34 cellular contexts compared by ENCODE assay signal in the genomic region with DNA sequence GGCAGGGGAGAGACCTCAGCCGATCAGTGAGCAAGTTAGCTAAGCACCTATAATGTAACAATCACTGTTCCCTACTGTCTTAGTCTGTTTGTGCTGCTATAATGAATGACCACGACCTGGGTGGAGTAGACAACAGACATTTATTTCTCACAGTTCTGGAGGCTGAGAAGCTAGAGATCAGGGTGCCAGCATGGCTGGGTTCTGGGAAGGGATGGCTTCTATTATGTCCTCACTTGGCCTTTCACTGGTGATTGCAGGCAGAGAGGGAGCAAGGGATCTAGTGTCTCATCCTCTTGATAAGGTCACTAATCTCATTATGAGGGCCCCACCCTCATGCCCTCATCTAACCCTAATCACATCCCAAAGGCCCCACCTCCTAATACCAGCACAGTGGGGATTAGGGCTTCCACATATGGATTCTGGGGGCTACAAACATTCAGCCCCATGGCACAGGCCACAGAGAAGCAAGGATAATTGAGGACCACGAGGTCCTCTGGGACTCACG.
"Had no signal": no experiment of that assay in that cellular context is flagged by ENCODE, and none has a peak within 500 bp of the region (broad histone marks: within the 10 kb centered on the region; RNA-seq: fewer than 3 reads in every experiment).

No MANE protein-coding gene starts in this region.

- DNase-seq: activated CD4-positive, alpha-beta memory T cell treated with anti-CD3 and anti-CD28 coated beads for 36 hours; activated CD4-positive, alpha-beta T cell treated with anti-CD3 and anti-CD28 coated beads for 4 hours; activated CD4-positive, alpha-beta T cell treated with anti-CD3 and anti-CD28 coated beads, Interleukin-2, amount 50 U/mL, for 1 hour; activated CD4-positive, CD25-positive, alpha-beta regulatory T cell treated with anti-CD3 and anti-CD28 coated beads, Interleukin-2, amount 50 U/mL, for 72 hours; activated CD8-positive, alpha-beta memory T cell treated with anti-CD3 and anti-CD28 coated beads, Interleukin-2, amount 50 U/mL, for 4 hours; activated effector memory CD4-positive, alpha-beta T cell treated with Interleukin-2 at 50 U/mL for 16 hours; activated naive CD8-positive, alpha-beta T cell treated with anti-CD3 and anti-CD28 coated beads, Interleukin-2, amount 10 ng/mL, durations not matched to agents 7 days and 5 days; activated T-cell treated with anti-CD3 and anti-CD28 coated beads for 4 hours; activated T-cell treated with anti-CD3 and anti-CD28 coated beads, Interleukin-2, amount 50 U/mL, for 4 hours; amygdala; body of pancreas; NCI-H1092 treated with DMSO at 0.1 percent for 48 hours; NCI-H1417; NCI-H146; NCI-H187; NCI-H2029 treated with DMSO at 0.1 percent for 48 hours; NCI-H2227 treated with DMSO at 0.1 percent for 48 hours; NCI-H446; NCI-H510A treated with DMSO at 0.1 percent for 48 hours; NCI-H526 treated with DMSO at 0.1 percent for 48 hours; NCI-H774; PC-3; Peyer's patch; RPMI8226; SHP77 treated with DMSO at 0.1 percent for 48 hours; SK-N-SH had no signal

- H3K4me3 ChIP-seq: body of pancreas, breast epithelium, Peyer's patch, SJSA1 had no signal

- H3K4me1 ChIP-seq: body of pancreas, breast epithelium, SJSA1 had no signal

- H3K9me3 ChIP-seq: body of pancreas, Peyer's patch, SK-N-SH had no signal

- H3K27me3 ChIP-seq: body of pancreas, breast epithelium, Peyer's patch, SJSA1 had no signal

- H3K27ac ChIP-seq: body of pancreas, breast epithelium, KMS-11, Peyer's patch, SJSA1 had no signal

- H3K9me3 Mint-ChIP-seq: activated CD4-positive, alpha-beta memory T cell treated with anti-CD3 and anti-CD28 coated beads for 36 hours; activated naive CD4-positive, alpha-beta T cell treated with anti-CD3 and anti-CD28 coated beads, Interleukin-2, amount 50 U/mL, for 24 hours had no signal

- H3K4me3 Mint-ChIP-seq: activated CD4-positive, alpha-beta memory T cell treated with anti-CD3 and anti-CD28 coated beads for 36 hours; activated naive CD4-positive, alpha-beta T cell treated with anti-CD3 and anti-CD28 coated beads, Interleukin-2, amount 50 U/mL, for 24 hours; activated naive CD8-positive, alpha-beta T cell treated with anti-CD3 and anti-CD28 coated beads, Interleukin-2, amount 10 ng/mL, durations not matched to agents 7 days and 5 days; activated T-cell treated with anti-CD3 and anti-CD28 coated beads, Interleukin-2, amount 50 U/mL, for 4 hours; activated T-helper 1 cell treated with anti-CD3 and anti-CD28 coated beads, Interleukin-12 subunit alpha, Interleukin-12 subunit beta, Interleukin-2, Interleukin-4 antibody, amounts not matched to agents 30 ng/mL and 10 ng/mL and 1 ng/mL, durations not matched to agents 14 hours and 24 hours and 36 hours; T-helper 1 cell treated with Interleukin-12 subunit alpha and Interleukin-12 subunit beta and Interleukin-4 antibody, amounts not matched to agents 30 μg/mL and 1 μg/mL, for 36 hours; T-helper 2 cell treated with Interferon-gamma antibody and Interleukin-4, amounts not matched to agents 5 μg/mL and 100 μg/mL, for 36 hours; WTC11 had no signal

- H3K36me3 ChIP-seq: breast epithelium, Peyer's patch, SJSA1 had no signal

- H3K27me3 Mint-ChIP-seq: activated CD4-positive, alpha-beta memory T cell treated with anti-CD3 and anti-CD28 coated beads for 36 hours; activated naive CD4-positive, alpha-beta T cell treated with anti-CD3 and anti-CD28 coated beads, Interleukin-2, amount 50 U/mL, for 24 hours; activated naive CD8-positive, alpha-beta T cell treated with anti-CD3 and anti-CD28 coated beads, Interleukin-2, amount 10 ng/mL, durations not matched to agents 7 days and 5 days had no signal

- H3K36me3 Mint-ChIP-seq: activated CD4-positive, alpha-beta memory T cell treated with anti-CD3 and anti-CD28 coated beads for 36 hours had no signal

- ATAC-seq: activated T-cell treated with anti-CD3 and anti-CD28 coated beads, Interleukin-2, amount 50 U/mL, for 4 hours; body of pancreas; PC-3 had no signal

- H3K27ac Mint-ChIP-seq: activated CD4-positive, alpha-beta memory T cell treated with anti-CD3 and anti-CD28 coated beads for 36 hours; activated naive CD4-positive, alpha-beta T cell treated with anti-CD3 and anti-CD28 coated beads, Interleukin-2, amount 50 U/mL, for 24 hours; activated naive CD8-positive, alpha-beta T cell treated with anti-CD3 and anti-CD28 coated beads, Interleukin-2, amount 10 ng/mL, durations not matched to agents 7 days and 5 days; activated T-helper 1 cell treated with anti-CD3 and anti-CD28 coated beads, Interleukin-12 subunit alpha, Interleukin-12 subunit beta, Interleukin-2, Interleukin-4 antibody, amounts not matched to agents 30 ng/mL and 10 ng/mL and 1 ng/mL, durations not matched to agents 14 hours and 24 hours and 36 hours; T-helper 1 cell treated with Interleukin-12 subunit alpha and Interleukin-12 subunit beta and Interleukin-4 antibody, amounts not matched to agents 30 μg/mL and 1 μg/mL, for 36 hours; T-helper 2 cell treated with Interferon-gamma antibody and Interleukin-4, amounts not matched to agents 5 μg/mL and 100 μg/mL, for 36 hours; WTC11 had no signal
